26 cellular contexts compared by ENCODE assay signal in the genomic region with DNA sequence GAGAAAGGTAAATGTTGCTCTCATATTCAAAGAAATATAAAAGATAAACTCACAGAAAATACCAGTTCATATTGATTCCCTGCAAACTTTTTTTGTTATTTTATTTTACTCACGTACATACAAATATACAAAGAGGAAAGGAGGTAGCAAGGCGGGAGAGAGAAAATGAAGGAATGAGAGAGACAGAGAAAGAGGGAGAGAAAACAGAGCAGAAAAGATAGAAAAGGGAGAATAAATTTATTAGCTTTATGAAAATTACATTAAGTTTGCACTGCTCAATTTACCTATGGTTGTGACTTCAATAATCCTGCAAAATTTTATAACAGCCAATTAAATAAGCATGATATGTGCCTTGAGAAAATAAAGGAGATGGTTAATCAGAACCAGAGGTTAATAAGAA.
"Had no signal": no experiment of that assay in that cellular context is flagged by ENCODE, and none has a peak within 500 bp of the region (broad histone marks: within the 10 kb centered on the region; RNA-seq: fewer than 3 reads in every experiment).

No MANE protein-coding gene starts in this region.

- H3K4me3 ChIP-seq: hepatocyte, left ventricle myocardium inferior, lung, mucosa of descending colon, right atrium auricular region, right lobe of liver, smooth muscle cell, tibial nerve, uterus had no signal

- ATAC-seq: naive thymus-derived CD4-positive, alpha-beta T cell; natural killer cell treated with Interleukin-12 subunit alpha and Interleukin-12 subunit beta and Interleukin-15 and Interleukin-18, amount 100 ng/mL, for 72 hours; right lobe of liver; stimulated activated memory B cell treated with anti-CD40 and anti-IgM and Interleukin-4, amounts not matched to agents 10 μg/mL and 1 μg/mL and 100 μg/mL, for 72 hours; stimulated activated naive CD8-positive, alpha-beta T cell treated with anti-CD3 and anti-CD28 coated beads, Interleukin-15, amount 100 ng/mL, for 72 hours had no signal

- H3K36me3 ChIP-seq: left ventricle myocardium inferior, neutrophil, right atrium auricular region, right lobe of liver, tibial nerve, uterus had no signal

- H3K27me3 ChIP-seq: hepatocyte, neutrophil, right atrium auricular region, right lobe of liver, tibial nerve, uterus had no signal

- DNase-seq: islet precursor cell; left ventricle myocardium inferior; mesendoderm; midbrain; mucosa of descending colon; naive thymus-derived CD4-positive, alpha-beta T cell; occipital lobe; right lobe of liver; stimulated activated CD4-positive, alpha-beta T cell treated with anti-CD3 and anti-CD28 coated beads, Interleukin-1b, Interleukin-23, amount 100 ng/mL, for 48 hours; stimulated activated CD4-positive, alpha-beta T cell treated with anti-CD3 and anti-CD28 coated beads, Interleukin-2, amount 100 ng/mL, for 48 hours; stimulated activated CD4-positive, alpha-beta T cell treated with anti-CD3 and anti-CD28 coated beads, Interleukin-4, amount 100 ng/mL, for 4 hours; stimulated activated CD8-positive, alpha-beta memory T cell treated with anti-CD3 and anti-CD28 coated beads, Interleukin-4, amount 100 ng/mL, for 48 hours; stimulated activated naive CD4-positive, alpha-beta T cell treated with Interleukin-2 at 50 U/mL for 16 hours; stimulated activated naive CD8-positive, alpha-beta T cell treated with anti-CD3 and anti-CD28 coated beads, Interleukin-15, amount 100 ng/mL, for 72 hours; uterus had no signal

- H3K9ac ChIP-seq: parathyroid adenoma had no signal

- H3K4me2 ChIP-seq: hepatocyte, smooth muscle cell had no signal

- H3K4me1 Mint-ChIP-seq: naive thymus-derived CD4-positive, alpha-beta T cell; stimulated activated memory B cell treated with anti-CD40 and anti-IgM and Interleukin-4, amounts not matched to agents 10 μg/mL and 1 μg/mL and 100 μg/mL, for 72 hours; stimulated activated naive CD8-positive, alpha-beta T cell treated with anti-CD3 and anti-CD28 coated beads, Interleukin-15, amount 100 ng/mL, for 72 hours had no signal

- H3K79me2 ChIP-seq: hepatocyte, parathyroid adenoma had no signal

- H3K4me1 ChIP-seq: uterus had no signal

- H3K27ac Mint-ChIP-seq: naive thymus-derived CD4-positive, alpha-beta T cell; natural killer cell treated with Interleukin-12 subunit alpha and Interleukin-12 subunit beta and Interleukin-15 and Interleukin-18, amount 100 ng/mL, for 72 hours; progenitor cell of endocrine pancreas; stimulated activated memory B cell treated with anti-CD40 and anti-IgM and Interleukin-4, amounts not matched to agents 10 μg/mL and 1 μg/mL and 100 μg/mL, for 72 hours; stimulated activated naive CD8-positive, alpha-beta T cell treated with anti-CD3 and anti-CD28 coated beads, Interleukin-15, amount 100 ng/mL, for 72 hours; type B pancreatic cell had no signal

- H3K27me3 Mint-ChIP-seq: progenitor cell of endocrine pancreas; stimulated activated memory B cell treated with anti-CD40 and anti-IgM and Interleukin-4, amounts not matched to agents 10 μg/mL and 1 μg/mL and 100 μg/mL, for 72 hours; type B pancreatic cell had no signal

- H2AFZ ChIP-seq: hepatocyte, parathyroid adenoma had no signal

- H3K36me3 Mint-ChIP-seq: natural killer cell treated with Interleukin-12 subunit alpha and Interleukin-12 subunit beta and Interleukin-15 and Interleukin-18, amount 100 ng/mL, for 72 hours had no signal

- H3K27ac ChIP-seq: left ventricle myocardium inferior, parathyroid adenoma, right atrium auricular region, right lobe of liver, tibial nerve, uterus had no signal

- H3K4me3 Mint-ChIP-seq: naive thymus-derived CD4-positive, alpha-beta T cell; natural killer cell treated with Interleukin-12 subunit alpha and Interleukin-12 subunit beta and Interleukin-15 and Interleukin-18, amount 100 ng/mL, for 72 hours; stimulated activated memory B cell treated with anti-CD40 and anti-IgM and Interleukin-4, amounts not matched to agents 10 μg/mL and 1 μg/mL and 100 μg/mL, for 72 hours; stimulated activated naive CD8-positive, alpha-beta T cell treated with anti-CD3 and anti-CD28 coated beads, Interleukin-15, amount 100 ng/mL, for 72 hours; type B pancreatic cell had no signal

- H3K9me3 ChIP-seq: mucosa of descending colon, neutrophil, right lobe of liver, uterus had no signal
